19 cellular contexts compared by ENCODE assay signal in the genomic region with DNA sequence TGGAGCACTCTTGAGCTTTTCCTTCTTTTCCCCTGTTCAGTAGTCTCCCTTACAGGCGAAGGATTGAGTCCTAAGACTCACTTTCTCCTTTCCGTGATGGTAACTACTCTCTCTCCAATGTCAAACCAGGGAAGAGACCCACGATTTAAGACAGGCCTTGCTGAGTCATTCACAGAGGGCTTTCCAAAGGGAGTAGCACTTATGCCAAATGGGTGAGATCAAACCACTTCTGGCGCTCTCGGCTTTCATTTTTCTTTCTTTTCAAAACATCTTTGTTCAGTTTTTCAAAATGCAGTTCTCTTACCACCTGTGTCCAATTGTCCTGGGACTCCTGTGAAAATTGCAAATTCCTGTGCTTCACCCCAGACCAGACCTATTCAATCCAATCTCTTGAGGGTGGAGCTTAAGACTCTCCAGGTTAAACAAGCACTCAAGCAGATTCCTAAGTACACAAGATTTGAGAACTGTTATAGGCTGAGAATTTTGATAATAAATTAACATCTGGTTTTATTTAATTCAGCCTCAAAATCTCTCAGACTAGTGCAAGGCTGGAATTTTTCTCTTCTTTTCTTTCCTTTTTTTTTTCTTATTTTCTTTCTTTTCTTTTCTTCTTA. TPM values are rescaled to one million over a fixed set of nuclear protein-coding genes. Genes with fewer than 3 reads are reported as not detected.
DNase-seq lines count a peak whose midpoint lies in the region; ATAC-seq, FAIRE-seq and TF ChIP-seq lines count a peak whose summit lies in the region.
"Had no signal": no experiment of that assay in that cellular context is flagged by ENCODE, and none has a peak within 500 bp of the region (broad histone marks: within the 10 kb centered on the region; RNA-seq: fewer than 3 reads in every experiment).

No MANE protein-coding gene starts in this region.

- peak overlapping the region; percentile 15 for H3K27ac Mint-ChIP-seq in endodermal cell
- H3K27ac Mint-ChIP-seq: activated T-helper 2 cell treated with anti-CD3 and anti-CD28 coated beads, Interferon-gamma antibody, Interleukin-2, Interleukin-4, amounts not matched to agents 10 μg/mL and 5 μg/mL and 100 μg/mL, durations not matched to agents 14 hours and 24 hours and 36 hours; CD8-positive, alpha-beta memory T cell; dendritic cell treated with granulocyte-macrophage colony-stimulating factor and Interleukin-4, amounts not matched to agents 40 ng/mL and 50 ng/mL, for 4 days; memory B cell had no signal

- peaks cover 8% of the 10 kb centered on the region for H3K4me1 Mint-ChIP-seq in endodermal cell
- H3K4me1 Mint-ChIP-seq: CD8-positive, alpha-beta memory T cell; memory B cell had no signal

- no peak for FAIRE-seq in frontal cortex (lab: Jason Lieb, UNC)
- FAIRE-seq: A549 had no signal

- H3K4me3 Mint-ChIP-seq in endodermal cell: no peak overlapping the region
- H3K4me3 Mint-ChIP-seq: CD8-positive, alpha-beta memory T cell; dendritic cell treated with granulocyte-macrophage colony-stimulating factor and Interleukin-4, amounts not matched to agents 40 ng/mL and 50 ng/mL, for 4 days; memory B cell had no signal

- TF ChIP-seq CTCF in heart left ventricle (IDR thresholded peaks at IDR 0.05): no peak
- no peak for TF ChIP-seq CTCF in endodermal cell (conservative IDR thresholded peaks at IDR 0.05)

- DNase-seq in heart left ventricle (no peak), Right ventricle myocardium superior (no peak), endodermal cell (no peak), myocyte (ENCODE audit: low read depth) (peak; percentile 32), NCI-H1092 (lab: John Stamatoyannopoulos, UW) (no peak), NCI-H510A treated with DMSO at 0.1 percent for 48 hours (lab: John Stamatoyannopoulos, UW) (no peak), frontal cortex (ENCODE audit: low spot score in 2 of 2) (no peak)
- DNase-seq: CD8-positive, alpha-beta memory T cell; GDM1; NCI-H187; NCI-H69; spleen; stimulated activated naive CD8-positive, alpha-beta T cell treated with anti-CD3 and anti-CD28 coated beads, Interleukin-15, Interleukin-2, amounts not matched to agents 100 U/mL and 50 U/mL, for 24 hours had no signal

- TF ChIP-seq POLR2A in heart left ventricle (IDR thresholded peaks at IDR 0.05): no peak

- H3K36me3 Mint-ChIP-seq in endodermal cell (ENCODE audit: low read depth): no peaks in the 10 kb centered on the region
- H3K36me3 Mint-ChIP-seq: CD8-positive, alpha-beta memory T cell; memory B cell had no signal

- no peaks in the 10 kb centered on the region for H3K36me3 ChIP-seq in heart left ventricle
- H3K36me3 ChIP-seq in endodermal cell (ENCODE audit: control insufficient read depth, insufficient read depth, low read length): no peaks in the 10 kb centered on the region
- H3K36me3 ChIP-seq: esophagus muscularis mucosa, spleen had no signal

- H3K27me3 ChIP-seq in heart left ventricle: no peaks in the 10 kb centered on the region
- no peaks in the 10 kb centered on the region for H3K27me3 ChIP-seq in endodermal cell (ENCODE audit: control insufficient read depth, insufficient read depth, low read length, poor library complexity, severe bottlenecking)

- no peaks in the 10 kb centered on the region for H3K27me3 Mint-ChIP-seq in endodermal cell (ENCODE audit: insufficient read depth)

- H3K4me1 ChIP-seq in heart left ventricle: peaks cover 0 to 13% (median 0%) of the 10 kb centered on the region in 12 donors
- H3K4me1 ChIP-seq in endodermal cell (ENCODE audit: control insufficient read depth, insufficient read depth, low read length): peaks cover 4% of the 10 kb centered on the region
- H3K4me1 ChIP-seq: A549, esophagus muscularis mucosa had no signal

- H3K4me3 ChIP-seq in heart left ventricle (no peak overlapping the region), endodermal cell (ENCODE audit: low read length) (no peak overlapping the region)
- H3K4me3 ChIP-seq: A549, esophagus muscularis mucosa, spleen had no signal

- 72 to 80% (median 77%) methylated on average over 5 of the region's 5 CpGs for WGBS in heart left ventricle, 4 donors
- 68 to 88% methylated on average over 3 to 5 of the region's 5 CpGs for WGBS in endodermal cell (ENCODE audit: insufficient coverage in 1 of 2, insufficient read length in 1 of 2), 2 experiments

- peak in 3 of 4 donors; percentile 23 to 56 (median 36) for ATAC-seq in heart left ventricle
- no peak for ATAC-seq in Right ventricle myocardium superior (ENCODE audit: poor library complexity)
- no peak for ATAC-seq in GM18861 (IDR thresholded peaks at IDR 0.05; ENCODE audit: unreplicated experiment)
- ATAC-seq: A549; stimulated activated naive CD8-positive, alpha-beta T cell treated with anti-CD3 and anti-CD28 coated beads, Interleukin-15, Interleukin-2, amounts not matched to agents 100 U/mL and 50 U/mL, for 24 hours had no signal

- H3K9ac ChIP-seq in endodermal cell (ENCODE audit: extremely low read depth, low read length, poor library complexity, severe bottlenecking): no peak overlapping the region

- H3K9me3 Mint-ChIP-seq in endodermal cell: no peaks in the 10 kb centered on the region
- H3K9me3 Mint-ChIP-seq: activated T-helper 2 cell treated with anti-CD3 and anti-CD28 coated beads, Interferon-gamma antibody, Interleukin-2, Interleukin-4, amounts not matched to agents 10 μg/mL and 5 μg/mL and 100 μg/mL, durations not matched to agents 14 hours and 24 hours and 36 hours; CD8-positive, alpha-beta memory T cell; dendritic cell treated with granulocyte-macrophage colony-stimulating factor and Interleukin-4, amounts not matched to agents 40 ng/mL and 50 ng/mL, for 4 days; memory B cell had no signal

- H3K9me3 ChIP-seq in heart left ventricle: no peaks in the 10 kb centered on the region
- no peaks in the 10 kb centered on the region for H3K9me3 ChIP-seq in endodermal cell (ENCODE audit: control insufficient read depth, low read length)
- H3K9me3 ChIP-seq: A549, esophagus muscularis mucosa, spleen had no signal

- intact Hi-C loops in heart left ventricle (cut with DNase I): no loop called here
- intact Hi-C loops in Right ventricle myocardium superior (cut with DNase I): no loop called here

- H3K27ac ChIP-seq in heart left ventricle (peak overlapping the region in 1 of 12 donors; percentile 45), endodermal cell (ENCODE audit: low read depth, low read length) (no peak overlapping the region)
- H3K27ac ChIP-seq: A549, esophagus muscularis mucosa, spleen had no signal

RNA-seq across cellular contexts. Expression of gene MRPL19, which starts 14.4 kb away (rescaled TPM):
- 10 to 100 TPM; 40.7 to 82.8 (median 56.7) TPM for total RNA-seq in heart left ventricle
- polyA plus RNA-seq in heart left ventricle: 10 to 100 TPM; 19.7 to 30.8 TPM
- 51.8 TPM for total RNA-seq in Right ventricle myocardium superior
- 10 to 100 TPM; 63.7 to 77.6 TPM for total RNA-seq in endodermal cell
- 36.9 TPM for polyA plus RNA-seq in endodermal cell (2013, experiment 1 of 2)
- 38.0 TPM for polyA plus RNA-seq in endodermal cell (2013, experiment 2 of 2)
- total RNA-seq in myocyte: 63.8 and 67.4 TPM in 2 replicates
- 23.9 TPM for polyA plus RNA-seq in myocyte (2012)
- total RNA-seq in frontal cortex: 31.0 TPM

Comparison
In these comparisons a context has a peak if more than half of its experiments do, and no peak if none do; other contexts are left out.
1. ATAC-seq: peak in heart left ventricle (3 of 4); none in Right ventricle myocardium superior (single experiment) and GM18861 (single experiment).